1 cellular context compared by ENCODE assay signal in the genomic region with DNA sequence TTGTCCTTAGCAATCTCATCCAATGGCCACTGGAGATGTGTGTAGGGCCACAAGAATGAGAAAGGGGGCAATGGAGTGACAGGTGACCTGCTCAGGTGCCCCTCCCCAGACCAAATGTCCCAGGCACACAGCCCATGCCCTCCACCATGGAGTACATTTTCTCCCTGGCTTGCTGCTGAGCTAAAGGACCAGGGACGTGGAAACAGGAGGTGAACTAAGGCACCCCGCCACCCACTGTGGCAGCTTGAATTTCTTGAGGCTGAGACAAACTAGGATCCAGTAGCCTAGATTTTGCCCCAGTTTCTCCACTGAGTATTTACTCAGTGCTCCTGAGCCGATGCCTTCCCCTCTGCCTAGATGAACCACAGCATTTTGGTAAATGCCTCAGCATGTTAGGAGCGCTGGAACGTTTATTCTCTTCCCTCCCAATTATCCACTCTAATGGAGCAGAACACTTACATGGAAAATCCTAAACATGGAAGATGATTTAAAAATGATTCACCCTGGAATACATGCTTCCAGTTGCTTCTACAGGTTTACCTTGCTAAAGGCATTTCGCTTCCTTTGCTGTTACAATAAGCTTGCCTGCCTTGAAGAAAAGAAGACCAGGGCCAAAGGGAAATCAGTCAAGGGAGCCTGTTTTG.
TF ChIP-seq lines count a peak whose summit lies in the region.

No MANE protein-coding gene starts in this region.

TF ChIP-seq in IMR-90, 13 proteins besides CTCF, POLR2A, EP300 and RAD21 (continued from another document):
- no peak for TF ChIP-seq RCOR1 (IDR thresholded peaks at IDR 0.05; ENCODE audit: insufficient replicate concordance, low read length)
